Comparison of ENCODE assay signal across 21 cellular contexts in the genomic region with DNA sequence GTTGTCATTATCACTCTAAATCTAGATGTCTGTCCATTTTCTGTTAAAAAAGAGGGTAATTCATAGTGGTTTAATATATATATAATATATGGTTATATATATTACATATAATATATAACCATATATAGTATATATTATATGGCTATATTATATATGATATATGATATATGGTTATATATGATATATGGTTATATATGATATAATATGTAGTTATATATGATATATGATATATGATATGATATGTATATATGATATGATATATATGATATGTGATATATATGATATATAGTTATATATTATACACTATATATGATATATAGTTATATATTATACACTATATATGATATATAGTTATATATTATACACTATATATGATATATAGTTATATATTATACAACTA. TPM values are rescaled to one million over a fixed set of nuclear protein-coding genes. Genes with fewer than 3 reads are reported as not detected.
DNase-seq lines count a peak whose midpoint lies in the region; ATAC-seq, FAIRE-seq and TF ChIP-seq lines count a peak whose summit lies in the region.
"Had no signal": no experiment of that assay in that cellular context is flagged by ENCODE, and none has a peak within 500 bp of the region (broad histone marks: within the 10 kb centered on the region; RNA-seq: fewer than 3 reads in every experiment).

No MANE protein-coding gene starts in this region.

- H3K9me3 ChIP-seq in DOHH2 (ENCODE audit: control insufficient read depth, insufficient read depth, low read length): no peaks in the 10 kb centered on the region
- H3K9me3 ChIP-seq in kidney (ENCODE audit: control insufficient read depth in 1 of 2, low read length in 2 of 2): no peaks in the 10 kb centered on the region
- no peaks in the 10 kb centered on the region for H3K9me3 ChIP-seq in right atrium auricular region
- H3K9me3 ChIP-seq: Caco-2 had no signal

- peak overlapping the region; percentile 85; the same call in 1 of the 2 replicates for H3K4me2 ChIP-seq in DOHH2 (ENCODE audit: low read length)

- H3K27ac ChIP-seq in DOHH2 (ENCODE audit: low read depth, low read length) (peak overlapping the region; percentile 96), kidney (ENCODE audit: low read depth in 2 of 2, low read length in 2 of 2) (no peak overlapping the region), right atrium auricular region (no peak overlapping the region)
- H3K27ac ChIP-seq: C4-2B, HL-60 had no signal

- H3K4me3 ChIP-seq in DOHH2 (ENCODE audit: low read length): peak overlapping the region; percentile 83
- no peak overlapping the region for H3K4me3 ChIP-seq in kidney (ENCODE audit: low read length in 2 of 2)
- no peak overlapping the region for H3K4me3 ChIP-seq in right atrium auricular region

- H3K79me2 ChIP-seq in DOHH2 (ENCODE audit: control insufficient read depth, low read length): peaks cover 65% of the 10 kb centered on the region

- intact Hi-C loops in kidney (cut with DNase I): loop anchor here (10.0 kb wide), 1 partner anchor 222 kb away; no protein-coding TSS in a partner anchor

- no peak for ATAC-seq in GM19463 (IDR thresholded peaks at IDR 0.05; ENCODE audit: unreplicated experiment)
- ATAC-seq: HCT116 had no signal

- FAIRE-seq in TTC549 (lab: Jason Lieb, UNC): peak; percentile 96
- peak; percentile 100 for FAIRE-seq in kidney (lab: Jason Lieb, UNC)
- FAIRE-seq: D721Med had no signal

- TF ChIP-seq CTCF in DOHH2 (IDR thresholded peaks at IDR 0.05; ENCODE audit: low read depth, low read length, poor library complexity, severe bottlenecking) (no peak), kidney (IDR thresholded peaks at IDR 0.05; ENCODE audit: borderline replicate concordance, extremely low read depth, insufficient read depth) (no peak), right atrium auricular region (IDR thresholded peaks at IDR 0.05) (no peak)

- H3K4me1 ChIP-seq in DOHH2 (ENCODE audit: control insufficient read depth, low read length) (peaks cover 60% of the 10 kb centered on the region), kidney (ENCODE audit: control insufficient read depth in 1 of 2, insufficient read depth in 1 of 2, low read depth in 1 of 2, low read length in 2 of 2) (no peaks in the 10 kb centered on the region), right atrium auricular region (no peaks in the 10 kb centered on the region)
- H3K4me1 ChIP-seq: Caco-2 had no signal

- H3K27me3 ChIP-seq in DOHH2 (ENCODE audit: control insufficient read depth, low read length): no peaks in the 10 kb centered on the region
- no peaks in the 10 kb centered on the region for H3K27me3 ChIP-seq in right atrium auricular region

- DNase-seq in kidney (no peak), kidney glomerular epithelial cell (lab: John Stamatoyannopoulos, UW) (no peak), right atrium auricular region (ENCODE audit: low spot score) (no peak)
- DNase-seq: ACHN; Caco-2; CD4-positive, alpha-beta T cell; GF-D8; GOT3; H7; HFFc6 had no signal

- H3K9me2 ChIP-seq in DOHH2 (replicated peaks; ENCODE audit: control insufficient read depth, low read length): no peaks in the 10 kb centered on the region

- H3K36me3 ChIP-seq in DOHH2 (ENCODE audit: control insufficient read depth, low read length) (peaks cover 62% of the 10 kb centered on the region), kidney (ENCODE audit: control insufficient read depth in 1 of 2, insufficient read depth in 2 of 2, low read length in 2 of 2) (no peaks in the 10 kb centered on the region), right atrium auricular region (no peaks in the 10 kb centered on the region)

- H3F3A ChIP-seq in DOHH2 (ENCODE audit: control insufficient read depth, insufficient read depth): peaks cover 46% of the 10 kb centered on the region

- H4K20me1 ChIP-seq in DOHH2 (ENCODE audit: control insufficient read depth, insufficient read depth, low read depth, low read length): no peaks in the 10 kb centered on the region

- H3K9ac ChIP-seq in kidney (ENCODE audit: low read length in 2 of 2): no peak overlapping the region

RNA-seq across cellular contexts. Expression of a gene that starts 8.6 kb away (rescaled TPM):
- total RNA-seq in kidney: not detected
- not detected for polyA plus RNA-seq in kidney (ENCODE audit: insufficient read depth, low read depth, low replicate concordance)
- not detected for total RNA-seq in right atrium auricular region
- total RNA-seq: A172; Caco-2; CD4-positive, alpha-beta T cell; Daoy; H7; HFFc6; HT1080 had no signal
- polyA plus RNA-seq: BJ had no signal

RNA-seq across cellular contexts. Expression of a gene that starts 18.2 kb away (rescaled TPM):
- total RNA-seq in kidney (not detected), right atrium auricular region (not detected)
- polyA plus RNA-seq in kidney (ENCODE audit: insufficient read depth, low read depth, low replicate concordance): not detected
- total RNA-seq: A172; Caco-2; CD4-positive, alpha-beta T cell; Daoy; H7; HFFc6; HT1080 had no signal
- polyA plus RNA-seq: BJ had no signal

RNA-seq across cellular contexts. Expression of a gene that starts 55.5 kb away (rescaled TPM):
- 2.0 TPM for total RNA-seq in kidney
- 2.5 TPM for polyA plus RNA-seq in kidney (ENCODE audit: insufficient read depth, low read depth, low replicate concordance)
- under 1 TPM in 1 of 2 donors, not detected in 1; 0.16 TPM for total RNA-seq in right atrium auricular region
- total RNA-seq: A172, Caco-2, Daoy, H7 had no signal
- polyA plus RNA-seq: BJ had no signal
